In genomic region chr7:102409340-102409739, GRCh38 we compare ENCODE assay signal across 22 cellular contexts. TPM values are rescaled to one million over a fixed set of nuclear protein-coding genes. Genes with fewer than 3 reads are reported as not detected.
A peak's percentile ranks its signal among the peaks of the same experiment; 100 is the strongest.
DNase-seq lines count a peak whose midpoint lies in the region; ATAC-seq, FAIRE-seq and TF ChIP-seq lines count a peak whose summit lies in the region.
"Had no signal": no experiment of that assay in that cellular context is flagged by ENCODE, and none has a peak within 500 bp of the region (broad histone marks: within the 10 kb centered on the region; RNA-seq: fewer than 3 reads in every experiment).

No MANE protein-coding gene starts in this region.

- H3K27ac Mint-ChIP-seq in activated B cell treated with CpG ODN at 0.5 μM for 24 hours (peak overlapping the region; percentile 64), immature natural killer cell (peak overlapping the region; percentile 60 to 88 (median 76)), H9 (no peak overlapping the region)

- no peak for TF ChIP-seq RAD21 in HepG2 (CRISPR knock-in tag; IDR thresholded peaks at IDR 0.05)

- H2AFZ ChIP-seq in HepG2 (ENCODE audit: low read length) (no peak overlapping the region), H9 (ENCODE audit: low read length) (no peak overlapping the region)
- H2AFZ ChIP-seq: PC-9 had no signal

- H4K5ac ChIP-seq in H9 (ENCODE audit: insufficient read length, low read depth, low read length) = no peak overlapping the region

- H4K8ac ChIP-seq in H9 (replicated peaks; ENCODE audit: insufficient read length, low read depth, low read length) = no peak overlapping the region

- H3T11ph ChIP-seq in H9 (ENCODE audit: low read length) = no peak overlapping the region

- no peak overlapping the region for H2BK20ac ChIP-seq in H9 (ENCODE audit: low read depth, low read length, poor library complexity, severe bottlenecking)

- no peak overlapping the region for H2BK12ac ChIP-seq in H9 (ENCODE audit: insufficient read length, low read depth, low read length)

- peaks cover 3% of the 10 kb centered on the region for H3K79me1 ChIP-seq in H9 (ENCODE audit: insufficient read depth, low read depth, low read length, poor library complexity, severe bottlenecking)

- TF ChIP-seq POLR2A in HepG2 (IDR thresholded peaks at IDR 0.05; ENCODE audit: insufficient read depth in 1 of 2, low read depth in 2 of 2, low read length in 2 of 2) = no peak
- TF ChIP-seq POLR2A in right lobe of liver (IDR thresholded peaks at IDR 0.05) = no peak

- FAIRE-seq in HepG2 (lab: Jason Lieb, UNC) = no peak

- no peak overlapping the region for H3K18ac ChIP-seq in H9 (ENCODE audit: insufficient read length, low read depth, low read length)

- POLR2A ChIA-PET in HepG2 (lab: Yijun Ruan, JAX) (no interaction called here), activated B cell treated with CpG ODN at 0.5 μM for 24 hours (lab: Charles Lee) (interaction anchor here (2.4 to 32.9 kb wide), 4 partner anchors 8 to 36 kb away, joined by 18 to 886 read pairs (median 155); partner anchors contain the start of gene ORAI2)

- H3K4me3 Mint-ChIP-seq in activated B cell treated with CpG ODN at 0.5 μM for 24 hours (peak overlapping the region; percentile 19), immature natural killer cell (peak overlapping the region in 3 of 5 donors; percentile 25 to 63 (median 61)), H9 (no peak overlapping the region)
- H3K4me3 Mint-ChIP-seq: CD14-positive monocyte had no signal

- CTCF ChIA-PET in HepG2 (lab: Yijun Ruan, JAX; ENCODE audit: low intra/inter-chr PET ratio, low total read pairs) = no interaction called here
- CTCF ChIA-PET in activated B cell treated with CpG ODN at 0.5 μM for 24 hours (lab: Charles Lee) = interaction anchor here (1.0 to 11.1 kb wide), 2 partner anchors 8 to 39 kb away, joined by 3 to 219 read pairs; no protein-coding TSS in a partner anchor

- H2AK5ac ChIP-seq in H9 (ENCODE audit: insufficient read length, low read length) = no peak overlapping the region

- no TSS peak for BruUV-seq in HepG2 (replicated peaks; lab: Mats Ljungman, UMichigan)

- peaks cover 16% of the 10 kb centered on the region; the same call in 1 of the 2 replicates for H4K20me1 ChIP-seq in HepG2 (ENCODE audit: insufficient read depth, low read length)
- H4K20me1 ChIP-seq in H9 (ENCODE audit: control insufficient read depth, insufficient read depth, insufficient read length) = no peaks in the 10 kb centered on the region

- H3K4me1 ChIP-seq in HepG2 (ENCODE audit: insufficient read depth, low read length) (peaks cover 2% of the 10 kb centered on the region; the same call in 1 of the 2 replicates), right lobe of liver (no peaks in the 10 kb centered on the region), H9 (ENCODE audit: insufficient read depth, low read length) (no peaks in the 10 kb centered on the region)
- H3K4me1 ChIP-seq: HAP-1 had no signal

- H3K27me3 Mint-ChIP-seq in activated B cell treated with CpG ODN at 0.5 μM for 24 hours (no peaks in the 10 kb centered on the region), immature natural killer cell (ENCODE audit: low read depth in 3 of 3) (peaks cover 0 to 2% (median 0%) of the 10 kb centered on the region in 3 donors), H9 (ENCODE audit: low read depth) (no peaks in the 10 kb centered on the region)

- no peak overlapping the region for H2BK5ac ChIP-seq in H9 (ENCODE audit: insufficient read length, low read length)

- in situ Hi-C loops in HepG2 (cut with HindIII; ENCODE audit: extremely low pct_ligation_motif_present, low pct_unique_long_range_greater_than_20kb) = no loop called here

- H3K4me2 ChIP-seq in HepG2 (ENCODE audit: low read depth, low read length) = no peak overlapping the region
- no peak overlapping the region for H3K4me2 ChIP-seq in H9 (ENCODE audit: insufficient read depth, insufficient read length, low read length)
- H3K4me2 ChIP-seq: PC-9 had no signal

- H3K36me3 ChIP-seq in HepG2 (replicated peaks in 1 of 2; ENCODE audit: control insufficient read depth in 1 of 2, insufficient read depth in 2 of 2, low read length in 2 of 2) (peaks cover 31 to 83% of the 10 kb centered on the region in 2 experiments), right lobe of liver (peaks cover 0 to 68% (median 17%) of the 10 kb centered on the region in 4 donors)

- H3K4me1 Mint-ChIP-seq in activated B cell treated with CpG ODN at 0.5 μM for 24 hours (peaks cover 62% of the 10 kb centered on the region), immature natural killer cell (peaks cover 23 to 45% of the 10 kb centered on the region in 2 donors), H9 (no peaks in the 10 kb centered on the region)

- H2BK120ac ChIP-seq in H9 (ENCODE audit: low read depth, low read length, poor library complexity, severe bottlenecking) = no peak overlapping the region

- TF ChIP-seq CTCF in HepG2 (CRISPR knock-in tag; IDR thresholded peaks at IDR 0.05) (no peak), right lobe of liver (IDR thresholded peaks at IDR 0.05) (no peak), activated B cell treated with CpG ODN at 0.5 μM for 24 hours (IDR thresholded peaks at IDR 0.05) (no peak), H9 (conservative IDR thresholded peaks at IDR 0.05) (no peak)

- H3K36me3 Mint-ChIP-seq in activated B cell treated with CpG ODN at 0.5 μM for 24 hours (ENCODE audit: low read depth) (peaks cover 82% of the 10 kb centered on the region), immature natural killer cell (peaks cover 21 to 49% (median 23%) of the 10 kb centered on the region in 3 donors), H9 (ENCODE audit: insufficient read depth in 1 of 3, low read depth in 3 of 3) (peaks cover 54 to 90% (median 85%) of the 10 kb centered on the region in 3 experiments)

- no peak for TF ChIP-seq EP300 in HepG2 (IDR thresholded peaks at IDR 0.05; ENCODE audit: low read depth in 2 of 2, low read length in 2 of 2)
- TF ChIP-seq EP300 in HepG2 (CRISPR knock-in tag; IDR thresholded peaks at IDR 0.05; ENCODE audit: borderline replicate concordance) = no peak

- H3K4me3 ChIP-seq in HepG2 (replicated peaks in 1 of 3; ENCODE audit: insufficient read depth in 1 of 3, low read depth in 2 of 3, low read length in 3 of 3) (no peak overlapping the region), right lobe of liver (no peak overlapping the region)
- H3K4me3 ChIP-seq: HAP-1, PC-9 had no signal

- no peak overlapping the region for H3K56ac ChIP-seq in H9 (ENCODE audit: insufficient read length, low read depth, low read length)

- H3K9me3 Mint-ChIP-seq in activated B cell treated with CpG ODN at 0.5 μM for 24 hours (peaks cover 5% of the 10 kb centered on the region), immature natural killer cell (no peaks in the 10 kb centered on the region), H9 (peaks cover 7 to 13% of the 10 kb centered on the region in 2 experiments)

- H3K14ac ChIP-seq in H9 (ENCODE audit: insufficient read depth, low read length) = no peak overlapping the region

- no peak for ATAC-seq in HepG2
- no peak for ATAC-seq in right lobe of liver
- no peak for ATAC-seq in activated B cell treated with CpG ODN at 0.5 μM for 24 hours (ENCODE audit: low read depth)
- ATAC-seq in HG02970 (IDR thresholded peaks at IDR 0.05; ENCODE audit: low FRiP score, unreplicated experiment) = no peak
- no peak for ATAC-seq in HG03460 (IDR thresholded peaks at IDR 0.05; ENCODE audit: unreplicated experiment)
- ATAC-seq: SK-N-SH treated with all-trans-retinoic acid at 6 μM for 48 hours had no signal

- intact Hi-C loops in HepG2 (cut with micrococcal nuclease; ENCODE audit: unreplicated experiment) = no loop called here
- intact Hi-C loops in right lobe of liver (cut with DNase I) = no loop called here
- intact Hi-C loops in activated B cell treated with CpG ODN at 0.5 μM for 24 hours (cut with micrococcal nuclease) = no loop called here

- H3K79me2 ChIP-seq in HepG2 (ENCODE audit: insufficient read depth, low read length) (no peaks in the 10 kb centered on the region), H9 (ENCODE audit: insufficient read depth, low read length) (no peaks in the 10 kb centered on the region)

- H3K9ac ChIP-seq in HepG2 (ENCODE audit: insufficient read depth, low read depth, low read length) = no peak overlapping the region
- H3K9ac ChIP-seq in H9 (ENCODE audit: extremely low read depth, insufficient read length, low read length) = no peak overlapping the region

- WGBS in HepG2 (ENCODE audit: low lambda C conversion rate) = 98% methylated on average over 4 of the region's 4 CpGs
- WGBS in right lobe of liver (ENCODE audit: insufficient coverage, low coverage, low lambda C conversion rate, missing lambda C conversion rate) = 100% methylated on average over 2 of the region's 4 CpGs
- WGBS in H9 (ENCODE audit: extremely low coverage, insufficient read length, low lambda C conversion rate) = no CpG with 5 or more reads among the region's 4 CpGs

- H3K4ac ChIP-seq in H9 (ENCODE audit: low read depth, low read length) = no peak overlapping the region

- H2BK15ac ChIP-seq in H9 (ENCODE audit: low read depth, low read length) = no peak overlapping the region

- no peak overlapping the region for H4K91ac ChIP-seq in H9 (ENCODE audit: insufficient read length, low read depth, low read length)

- no peak overlapping the region for H3K23ac ChIP-seq in H9 (ENCODE audit: insufficient read length, low read depth, low read length)

- H3K23me2 ChIP-seq in H9 (ENCODE audit: insufficient read length, low read depth, low read length, poor library complexity, severe bottlenecking) = no peaks in the 10 kb centered on the region

- H3K27ac ChIP-seq in HepG2 (ENCODE audit: extremely low read length, insufficient read depth, low read length) = no peak overlapping the region
- no peak overlapping the region for H3K27ac ChIP-seq in right lobe of liver
- no peak overlapping the region for H3K27ac ChIP-seq in H9 (ENCODE audit: insufficient read length, low read depth, low read length)
- H3K27ac ChIP-seq: PC-9 had no signal

- DNase-seq in HepG2 (ENCODE audit: low spot score) = no peak
- DNase-seq in right lobe of liver = no peak
- no peak for DNase-seq in activated B cell treated with CpG ODN at 0.5 μM for 24 hours
- no peak for DNase-seq in immature natural killer cell
- DNase-seq in NCI-H510A (lab: John Stamatoyannopoulos, UW) = no peak
- DNase-seq in H9 = no peak
- DNase-seq: DND-41, KG1, NCI-H1105 treated with DMSO at 0.1 percent for 48 hours, NCI-H1694 treated with DMSO at 0.1 percent for 48 hours, NCI-H2107, NCI-H2227 treated with DMSO at 0.1 percent for 48 hours, NCI-H524, PC-9, SIG-M5 had no signal

- H3K9me3 ChIP-seq in HepG2 (ENCODE audit: low read length) = no peaks in the 10 kb centered on the region
- H3K9me3 ChIP-seq in right lobe of liver = no peaks in the 10 kb centered on the region
- H3K9me3 ChIP-seq in H9 (ENCODE audit: control insufficient read depth, low read depth, low read length) = no peaks in the 10 kb centered on the region
- H3K9me3 ChIP-seq: HAP-1 had no signal

- H3K27me3 ChIP-seq in HepG2 (ENCODE audit: control insufficient read depth in 1 of 2, insufficient read depth in 2 of 2, low read length in 2 of 2) (no peaks in the 10 kb centered on the region), right lobe of liver (no peaks in the 10 kb centered on the region), H9 (ENCODE audit: insufficient read depth, low read length) (no peaks in the 10 kb centered on the region)

RNA-seq across cellular contexts. Expression of gene PRKRIP1, which starts 13.2 kb away (rescaled TPM):
- total RNA-seq in HepG2 (2016; rRNA removed; fragmentation: Illumina TruSeq; extraction: Trizol) = 13.2 and 16.8 TPM in 2 replicates
- 6.5 and 6.6 TPM in 2 replicates for total RNA-seq in HepG2 (2016; cell fraction: cytosol; rRNA removed; fragmentation: Illumina TruSeq; extraction: Trizol; ENCODE audit: low read depth)
- 12.1 and 15.9 TPM in 2 replicates for total RNA-seq in HepG2 (2016; cell fraction: insoluble cytoplasmic fraction; rRNA removed; fragmentation: Illumina TruSeq; extraction: Trizol)
- total RNA-seq in HepG2 (2016; cell fraction: membrane; rRNA removed; fragmentation: Illumina TruSeq; extraction: Trizol) = 7.9 and 8.7 TPM in 2 replicates
- 11.8 and 15.0 TPM in 2 replicates for total RNA-seq in HepG2 (2016; cell fraction: nucleus; rRNA removed; fragmentation: Illumina TruSeq; extraction: Trizol)
- 13.2 and 16.4 TPM in 2 replicates for polyA plus RNA-seq in HepG2 (2011; rRNA removed)
- polyA plus RNA-seq in HepG2 (2011; cell fraction: cytosol; rRNA removed) = 10.2 and 11.6 TPM in 2 replicates
- polyA plus RNA-seq in HepG2 (2011; cell fraction: nucleus; rRNA removed) = 65.4 and 70.0 TPM in 2 replicates
- polyA plus RNA-seq in HepG2 (2012) = 14.2 and 15.7 TPM in 2 replicates
- 4.3 and 5.8 TPM in 2 replicates for polyA plus RNA-seq in HepG2 (2016; cell fraction: cytosol; fragmentation: Illumina TruSeq; extraction: Trizol; ENCODE audit: low read depth)
- 15.0 TPM in 2 replicates for polyA plus RNA-seq in HepG2 (2016; cell fraction: insoluble cytoplasmic fraction; fragmentation: Illumina TruSeq; extraction: Trizol; ENCODE audit: low read depth)
- polyA plus RNA-seq in HepG2 (2016; cell fraction: membrane; fragmentation: Illumina TruSeq; extraction: Trizol; ENCODE audit: low read depth) = 6.4 and 7.8 TPM in 2 replicates
- polyA plus RNA-seq in HepG2 (2016; cell fraction: nucleus; fragmentation: Illumina TruSeq; extraction: Trizol; ENCODE audit: insufficient read depth, low read depth) = 40.8 and 41.7 TPM in 2 replicates
- polyA minus RNA-seq in HepG2 (2011; rRNA and poly(A)+ RNA removed; ENCODE audit: low replicate concordance) = 6.2 and 6.6 TPM in 2 replicates
- polyA minus RNA-seq in HepG2 (2011; cell fraction: cytosol; rRNA and poly(A)+ RNA removed) = 3.4 and 4.0 TPM in 2 replicates
- polyA minus RNA-seq in HepG2 (2011; cell fraction: nucleus; rRNA and poly(A)+ RNA removed) = 14.5 and 17.1 TPM in 2 replicates
- 1 to 10 TPM; 6.1 to 9.8 (median 8.9) TPM for total RNA-seq in right lobe of liver
- total RNA-seq in activated B cell treated with CpG ODN at 0.5 μM for 24 hours = 38.8 and 39.7 TPM in 2 replicates
- 10 to 100 TPM; 13.2 to 20.2 (median 17.2) TPM for polyA plus RNA-seq in immature natural killer cell
- total RNA-seq in H9 (2021) = 36.0 and 38.8 TPM in 2 replicates

RNA-seq across cellular contexts. Expression of gene ORAI2, which starts 24.0 kb away (rescaled TPM):
- total RNA-seq in HepG2 (2016; rRNA removed; fragmentation: Illumina TruSeq; extraction: Trizol) (6.0 and 6.1 TPM in 2 replicates), right lobe of liver (1 to 10 TPM; 1.2 to 4.2 (median 2.6) TPM), activated B cell treated with CpG ODN at 0.5 μM for 24 hours (167 and 184 TPM in 2 replicates), H9 (2021) (26.6 and 26.7 TPM in 2 replicates)
- 2.1 and 3.0 TPM in 2 replicates for total RNA-seq in HepG2 (2016; cell fraction: cytosol; rRNA removed; fragmentation: Illumina TruSeq; extraction: Trizol; ENCODE audit: low read depth)
- total RNA-seq in HepG2 (2016; cell fraction: insoluble cytoplasmic fraction; rRNA removed; fragmentation: Illumina TruSeq; extraction: Trizol) = 3.2 and 5.4 TPM in 2 replicates
- total RNA-seq in HepG2 (2016; cell fraction: membrane; rRNA removed; fragmentation: Illumina TruSeq; extraction: Trizol) = 6.5 and 8.2 TPM in 2 replicates
- 2.8 and 3.3 TPM in 2 replicates for total RNA-seq in HepG2 (2016; cell fraction: nucleus; rRNA removed; fragmentation: Illumina TruSeq; extraction: Trizol)
- polyA plus RNA-seq in HepG2 (2011; rRNA removed) (3.0 and 5.6 TPM in 2 replicates), immature natural killer cell (100 to 1,000 TPM in 1 of 3 donors, 10 to 100 TPM in 2; 73.5 to 125 (median 80.6) TPM)
- 4.7 and 7.5 TPM in 2 replicates for polyA plus RNA-seq in HepG2 (2011; cell fraction: cytosol; rRNA removed)
- 4.1 and 5.2 TPM in 2 replicates for polyA plus RNA-seq in HepG2 (2011; cell fraction: nucleus; rRNA removed)
- 2.1 and 3.0 TPM in 2 replicates for polyA plus RNA-seq in HepG2 (2012)
- polyA plus RNA-seq in HepG2 (2016; cell fraction: cytosol; fragmentation: Illumina TruSeq; extraction: Trizol; ENCODE audit: low read depth) = 3.6 and 4.2 TPM in 2 replicates
- 4.2 and 4.4 TPM in 2 replicates for polyA plus RNA-seq in HepG2 (2016; cell fraction: insoluble cytoplasmic fraction; fragmentation: Illumina TruSeq; extraction: Trizol; ENCODE audit: low read depth)
- 7.2 and 7.3 TPM in 2 replicates for polyA plus RNA-seq in HepG2 (2016; cell fraction: membrane; fragmentation: Illumina TruSeq; extraction: Trizol; ENCODE audit: low read depth)
- 3.2 and 3.6 TPM in 2 replicates for polyA plus RNA-seq in HepG2 (2016; cell fraction: nucleus; fragmentation: Illumina TruSeq; extraction: Trizol; ENCODE audit: insufficient read depth, low read depth)
- polyA minus RNA-seq in HepG2 (2011; rRNA and poly(A)+ RNA removed; ENCODE audit: low replicate concordance) = 17.1 and 29.8 TPM in 2 replicates
- 3.8 and 4.9 TPM in 2 replicates for polyA minus RNA-seq in HepG2 (2011; cell fraction: cytosol; rRNA and poly(A)+ RNA removed)
- polyA minus RNA-seq in HepG2 (2011; cell fraction: nucleus; rRNA and poly(A)+ RNA removed) = 1.7 and 3.0 TPM in 2 replicates

RNA-seq across cellular contexts. Expression of gene SPDYE6, which starts 53.1 kb away (rescaled TPM):
- total RNA-seq in HepG2 (2016; rRNA removed; fragmentation: Illumina TruSeq; extraction: Trizol) (0.07 TPM in 1 of 2 replicates, not detected in the other), right lobe of liver (not detected), activated B cell treated with CpG ODN at 0.5 μM for 24 hours (not detected in 2 replicates), H9 (2021) (not detected in 2 replicates)
- total RNA-seq in HepG2 (2016; cell fraction: cytosol; rRNA removed; fragmentation: Illumina TruSeq; extraction: Trizol; ENCODE audit: low read depth) = 0.20 TPM in 1 of 2 replicates, not detected in the other
- total RNA-seq in HepG2 (2016; cell fraction: insoluble cytoplasmic fraction; rRNA removed; fragmentation: Illumina TruSeq; extraction: Trizol) = not detected in 2 replicates
- total RNA-seq in HepG2 (2016; cell fraction: membrane; rRNA removed; fragmentation: Illumina TruSeq; extraction: Trizol) = 0.19 TPM in 1 of 2 replicates, not detected in the other
- not detected in 2 replicates for total RNA-seq in HepG2 (2016; cell fraction: nucleus; rRNA removed; fragmentation: Illumina TruSeq; extraction: Trizol)
- polyA plus RNA-seq in HepG2 (2011; rRNA removed) (not detected in 2 replicates), immature natural killer cell (under 1 TPM in 1 of 3 donors, not detected in 2; 0.97 TPM)
- polyA plus RNA-seq in HepG2 (2011; cell fraction: cytosol; rRNA removed) = not detected in 2 replicates
- polyA plus RNA-seq in HepG2 (2011; cell fraction: nucleus; rRNA removed) = not detected in 2 replicates
- 0.48 and 0.79 TPM in 2 replicates for polyA plus RNA-seq in HepG2 (2012)
- not detected in 2 replicates for polyA plus RNA-seq in HepG2 (2016; cell fraction: cytosol; fragmentation: Illumina TruSeq; extraction: Trizol; ENCODE audit: low read depth)
- polyA plus RNA-seq in HepG2 (2016; cell fraction: insoluble cytoplasmic fraction; fragmentation: Illumina TruSeq; extraction: Trizol; ENCODE audit: low read depth) = not detected in 2 replicates
- not detected in 2 replicates for polyA plus RNA-seq in HepG2 (2016; cell fraction: membrane; fragmentation: Illumina TruSeq; extraction: Trizol; ENCODE audit: low read depth)
- not detected in 2 replicates for polyA plus RNA-seq in HepG2 (2016; cell fraction: nucleus; fragmentation: Illumina TruSeq; extraction: Trizol; ENCODE audit: insufficient read depth, low read depth)
- polyA minus RNA-seq in HepG2 (2011; rRNA and poly(A)+ RNA removed; ENCODE audit: low replicate concordance) = not detected in 2 replicates
- polyA minus RNA-seq in HepG2 (2011; cell fraction: cytosol; rRNA and poly(A)+ RNA removed) = not detected in 2 replicates
- not detected in 2 replicates for polyA minus RNA-seq in HepG2 (2011; cell fraction: nucleus; rRNA and poly(A)+ RNA removed)
- total RNA-seq: A673, G401, PC-9 had no signal

RNA-seq across cellular contexts. Expression of gene ALKBH4, which starts 55.3 kb away (rescaled TPM):
- total RNA-seq in HepG2 (2016; rRNA removed; fragmentation: Illumina TruSeq; extraction: Trizol) (8.7 and 8.8 TPM in 2 replicates), right lobe of liver (10 to 100 TPM in 1 of 6 experiments, 1 to 10 TPM in 5; 3.7 to 11.7 (median 5.6) TPM), activated B cell treated with CpG ODN at 0.5 μM for 24 hours (7.8 and 8.1 TPM in 2 replicates), H9 (2021) (23.9 and 24.2 TPM in 2 replicates)
- 2.1 and 2.5 TPM in 2 replicates for total RNA-seq in HepG2 (2016; cell fraction: cytosol; rRNA removed; fragmentation: Illumina TruSeq; extraction: Trizol; ENCODE audit: low read depth)
- 6.9 and 9.3 TPM in 2 replicates for total RNA-seq in HepG2 (2016; cell fraction: insoluble cytoplasmic fraction; rRNA removed; fragmentation: Illumina TruSeq; extraction: Trizol)
- 6.9 and 7.4 TPM in 2 replicates for total RNA-seq in HepG2 (2016; cell fraction: membrane; rRNA removed; fragmentation: Illumina TruSeq; extraction: Trizol)
- 3.8 and 3.9 TPM in 2 replicates for total RNA-seq in HepG2 (2016; cell fraction: nucleus; rRNA removed; fragmentation: Illumina TruSeq; extraction: Trizol)
- polyA plus RNA-seq in HepG2 (2011; rRNA removed) (2.6 and 3.4 TPM in 2 replicates), immature natural killer cell (10 to 100 TPM; 16.2 to 25.8 (median 18.5) TPM)
- polyA plus RNA-seq in HepG2 (2011; cell fraction: cytosol; rRNA removed) = 3.1 and 5.0 TPM in 2 replicates
- polyA plus RNA-seq in HepG2 (2011; cell fraction: nucleus; rRNA removed) = 3.8 and 3.9 TPM in 2 replicates
- polyA plus RNA-seq in HepG2 (2012) = 3.5 and 3.6 TPM in 2 replicates
- polyA plus RNA-seq in HepG2 (2016; cell fraction: cytosol; fragmentation: Illumina TruSeq; extraction: Trizol; ENCODE audit: low read depth) = 2.2 and 2.6 TPM in 2 replicates
- polyA plus RNA-seq in HepG2 (2016; cell fraction: insoluble cytoplasmic fraction; fragmentation: Illumina TruSeq; extraction: Trizol; ENCODE audit: low read depth) = 7.8 and 9.2 TPM in 2 replicates
- 4.0 and 4.1 TPM in 2 replicates for polyA plus RNA-seq in HepG2 (2016; cell fraction: membrane; fragmentation: Illumina TruSeq; extraction: Trizol; ENCODE audit: low read depth)
- polyA plus RNA-seq in HepG2 (2016; cell fraction: nucleus; fragmentation: Illumina TruSeq; extraction: Trizol; ENCODE audit: insufficient read depth, low read depth) = 6.3 and 7.8 TPM in 2 replicates
- polyA minus RNA-seq in HepG2 (2011; rRNA and poly(A)+ RNA removed; ENCODE audit: low replicate concordance) = 3.9 and 4.8 TPM in 2 replicates
- 1.2 and 2.4 TPM in 2 replicates for polyA minus RNA-seq in HepG2 (2011; cell fraction: cytosol; rRNA and poly(A)+ RNA removed)
- 3.6 and 5.1 TPM in 2 replicates for polyA minus RNA-seq in HepG2 (2011; cell fraction: nucleus; rRNA and poly(A)+ RNA removed)

RNA-seq across cellular contexts. Expression of gene LRWD1, which starts 55.4 kb away (rescaled TPM):
- total RNA-seq in HepG2 (2016; rRNA removed; fragmentation: Illumina TruSeq; extraction: Trizol) = 14.5 and 16.3 TPM in 2 replicates
- total RNA-seq in HepG2 (2016; cell fraction: cytosol; rRNA removed; fragmentation: Illumina TruSeq; extraction: Trizol; ENCODE audit: low read depth) = 6.5 and 7.5 TPM in 2 replicates
- 14.1 and 16.9 TPM in 2 replicates for total RNA-seq in HepG2 (2016; cell fraction: insoluble cytoplasmic fraction; rRNA removed; fragmentation: Illumina TruSeq; extraction: Trizol)
- total RNA-seq in HepG2 (2016; cell fraction: membrane; rRNA removed; fragmentation: Illumina TruSeq; extraction: Trizol) = 9.7 and 10.1 TPM in 2 replicates
- 10.3 and 12.9 TPM in 2 replicates for total RNA-seq in HepG2 (2016; cell fraction: nucleus; rRNA removed; fragmentation: Illumina TruSeq; extraction: Trizol)
- 8.5 and 12.7 TPM in 2 replicates for polyA plus RNA-seq in HepG2 (2011; rRNA removed)
- polyA plus RNA-seq in HepG2 (2011; cell fraction: cytosol; rRNA removed) = 7.5 and 11.4 TPM in 2 replicates
- polyA plus RNA-seq in HepG2 (2011; cell fraction: nucleus; rRNA removed) = 30.8 and 31.0 TPM in 2 replicates
- polyA plus RNA-seq in HepG2 (2012) = 4.2 and 6.2 TPM in 2 replicates
- polyA plus RNA-seq in HepG2 (2016; cell fraction: cytosol; fragmentation: Illumina TruSeq; extraction: Trizol; ENCODE audit: low read depth) = 4.2 and 4.7 TPM in 2 replicates
- polyA plus RNA-seq in HepG2 (2016; cell fraction: insoluble cytoplasmic fraction; fragmentation: Illumina TruSeq; extraction: Trizol; ENCODE audit: low read depth) = 13.6 and 16.5 TPM in 2 replicates
- 5.9 TPM in 2 replicates for polyA plus RNA-seq in HepG2 (2016; cell fraction: membrane; fragmentation: Illumina TruSeq; extraction: Trizol; ENCODE audit: low read depth)
- 19.3 and 20.0 TPM in 2 replicates for polyA plus RNA-seq in HepG2 (2016; cell fraction: nucleus; fragmentation: Illumina TruSeq; extraction: Trizol; ENCODE audit: insufficient read depth, low read depth)
- 17.3 and 19.5 TPM in 2 replicates for polyA minus RNA-seq in HepG2 (2011; rRNA and poly(A)+ RNA removed; ENCODE audit: low replicate concordance)
- polyA minus RNA-seq in HepG2 (2011; cell fraction: cytosol; rRNA and poly(A)+ RNA removed) = 6.9 and 9.8 TPM in 2 replicates
- polyA minus RNA-seq in HepG2 (2011; cell fraction: nucleus; rRNA and poly(A)+ RNA removed) = 4.5 and 6.4 TPM in 2 replicates
- 10 to 100 TPM in 4 of 6 experiments, 1 to 10 TPM in 2; 8.3 to 15.5 (median 12.9) TPM for total RNA-seq in right lobe of liver
- total RNA-seq in activated B cell treated with CpG ODN at 0.5 μM for 24 hours = 20.6 and 28.8 TPM in 2 replicates
- polyA plus RNA-seq in immature natural killer cell = 10 to 100 TPM; 13.5 to 22.8 (median 21.5) TPM
- total RNA-seq in H9 (2021) = 33.1 and 35.1 TPM in 2 replicates

Comparison
In these comparisons a context has a peak if more than half of its experiments do, and no peak if none do; other contexts are left out.
1. H3K27ac Mint-ChIP-seq: peak in activated B cell treated with CpG ODN at 0.5 μM for 24 hours (single experiment) and immature natural killer cell (6 of 6); none in H9 (0 of 3).
2. H3K4me3 Mint-ChIP-seq: peak in activated B cell treated with CpG ODN at 0.5 μM for 24 hours (single experiment) and immature natural killer cell (3 of 5); none in H9 (0 of 2).